Comparison of ENCODE assay signal across 24 cellular contexts in the genomic region with DNA sequence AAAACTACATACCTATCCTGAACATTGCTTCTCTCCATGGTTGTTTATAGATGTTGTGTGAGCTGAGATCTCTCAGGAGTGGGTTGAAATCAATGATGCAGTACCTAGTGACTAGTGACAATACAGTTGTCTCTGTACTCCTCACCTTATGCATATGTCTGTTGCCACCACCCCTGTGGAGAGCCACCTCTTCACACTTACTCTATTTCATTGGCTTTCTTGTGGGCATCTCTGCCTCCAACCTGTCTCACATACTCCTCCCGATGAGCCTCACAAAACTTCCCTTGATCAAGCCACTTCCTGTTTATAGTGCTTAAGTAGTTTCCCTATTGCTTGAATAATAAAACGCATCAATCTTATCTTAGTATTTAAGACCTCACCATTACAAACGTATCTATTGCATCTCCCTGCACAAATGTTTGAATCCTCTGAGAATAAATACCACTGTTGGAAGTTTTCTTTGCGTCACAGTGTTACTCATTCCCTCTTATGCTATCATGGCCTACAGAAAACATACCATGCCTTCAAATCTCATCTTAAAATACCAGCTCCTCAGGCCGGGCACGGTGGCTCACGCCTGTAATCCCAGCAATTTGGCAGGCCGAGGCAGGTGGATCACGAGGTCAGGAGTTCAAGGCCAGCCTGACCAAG. TPM values are rescaled to one million over a fixed set of nuclear protein-coding genes. Genes with fewer than 3 reads are reported as not detected.
DNase-seq lines count a peak whose midpoint lies in the region; ATAC-seq and TF ChIP-seq lines count a peak whose summit lies in the region.
"Had no signal": no experiment of that assay in that cellular context is flagged by ENCODE, and none has a peak within 500 bp of the region (broad histone marks: within the 10 kb centered on the region; RNA-seq: fewer than 3 reads in every experiment).

No MANE protein-coding gene starts in this region.

- H3K4me3 Mint-ChIP-seq in activated naive CD4-positive, alpha-beta T cell treated with anti-CD3 and anti-CD28 coated beads for 36 hours = no peak overlapping the region
- peak overlapping the region in 1 of 2 donors; percentile 24 for H3K4me3 Mint-ChIP-seq in stimulated activated naive CD8-positive, alpha-beta T cell treated with anti-CD3 and anti-CD28 coated beads, Interleukin-15, amount 100 ng/mL, for 72 hours
- H3K4me3 Mint-ChIP-seq: activated CD8-positive, alpha-beta memory T cell treated with anti-CD3 and anti-CD28 coated beads, Interleukin-2, amount 10 ng/mL, durations not matched to agents 7 days and 5 days; dendritic cell treated with granulocyte-macrophage colony-stimulating factor and Interleukin-4, amounts not matched to agents 40 ng/mL and 50 ng/mL, for 4 days; nephron progenitor cell had no signal

- peak; percentile 22 for DNase-seq in activated naive CD4-positive, alpha-beta T cell treated with anti-CD3 and anti-CD28 coated beads for 36 hours
- DNase-seq in activated naive CD4-positive, alpha-beta T cell (lab: John Stamatoyannopoulos, UW) = no peak
- DNase-seq in M059J (ENCODE audit: low read depth) (peak; percentile 38), H4 (ENCODE audit: low spot score) (no peak), omental fat pad (ENCODE audit: low spot score) (no peak)
- no peak for DNase-seq in activated naive CD4-positive, alpha-beta T cell treated with anti-CD3 and anti-CD28 coated beads, Interleukin-2, amount 50 U/mL, for 72 hours (ENCODE audit: low spot score in 2 of 2)
- peak; percentile 1 to 28 for DNase-seq in stimulated activated naive CD8-positive, alpha-beta T cell treated with anti-CD3 and anti-CD28 coated beads, Interleukin-15, amount 100 ng/mL, for 72 hours
- DNase-seq: activated CD4-positive, alpha-beta T cell treated with anti-CD3 and anti-CD28 coated beads for 1 hour; activated CD8-positive, alpha-beta memory T cell treated with anti-CD3 and anti-CD28 coated beads, Interleukin-2, amount 10 ng/mL, durations not matched to agents 7 days and 5 days; Calu3; DMS79 treated with DMSO at 0.1 percent for 48 hours; foreskin keratinocyte; heart right ventricle; KG1; lower lobe of right lung; NCI-H1436; NCI-H2081 treated with DMSO at 0.1 percent for 48 hours; NCI-H748 treated with DMSO at 0.1 percent for 48 hours; nephron progenitor cell; stimulated activated CD4-positive, alpha-beta T cell treated with anti-CD3 and anti-CD28 coated beads, Interleukin-1b, Interleukin-23, amount 100 ng/mL, for 48 hours; upper lobe of right lung had no signal

- H3K27ac Mint-ChIP-seq in activated naive CD4-positive, alpha-beta T cell treated with anti-CD3 and anti-CD28 coated beads for 36 hours = peak overlapping the region; percentile 59
- H3K27ac Mint-ChIP-seq in activated naive CD4-positive, alpha-beta T cell treated with anti-CD3 and anti-CD28 coated beads, Interleukin-2, amount 50 U/mL, for 72 hours = peak overlapping the region in 1 of 2 donors; percentile 19
- no peak overlapping the region for H3K27ac Mint-ChIP-seq in stimulated activated naive CD8-positive, alpha-beta T cell treated with anti-CD3 and anti-CD28 coated beads, Interleukin-15, amount 100 ng/mL, for 72 hours
- H3K27ac Mint-ChIP-seq: activated CD8-positive, alpha-beta memory T cell treated with anti-CD3 and anti-CD28 coated beads, Interleukin-2, amount 10 ng/mL, durations not matched to agents 7 days and 5 days; dendritic cell treated with granulocyte-macrophage colony-stimulating factor and Interleukin-4, amounts not matched to agents 40 ng/mL and 50 ng/mL, for 4 days; nephron progenitor cell had no signal

- no peaks in the 10 kb centered on the region for H3K27me3 Mint-ChIP-seq in activated naive CD4-positive, alpha-beta T cell treated with anti-CD3 and anti-CD28 coated beads for 36 hours (ENCODE audit: low read depth)
- no peaks in the 10 kb centered on the region for H3K27me3 Mint-ChIP-seq in stimulated activated naive CD8-positive, alpha-beta T cell treated with anti-CD3 and anti-CD28 coated beads, Interleukin-15, amount 100 ng/mL, for 72 hours
- H3K27me3 Mint-ChIP-seq: activated CD8-positive, alpha-beta memory T cell treated with anti-CD3 and anti-CD28 coated beads, Interleukin-2, amount 10 ng/mL, durations not matched to agents 7 days and 5 days; dendritic cell treated with granulocyte-macrophage colony-stimulating factor and Interleukin-4, amounts not matched to agents 40 ng/mL and 50 ng/mL, for 4 days had no signal

- peaks cover 13% of the 10 kb centered on the region for H3K4me1 Mint-ChIP-seq in activated naive CD4-positive, alpha-beta T cell treated with anti-CD3 and anti-CD28 coated beads for 36 hours (ENCODE audit: low read depth)
- peaks cover 8% of the 10 kb centered on the region for H3K4me1 Mint-ChIP-seq in stimulated activated naive CD8-positive, alpha-beta T cell treated with anti-CD3 and anti-CD28 coated beads, Interleukin-15, amount 100 ng/mL, for 72 hours
- H3K4me1 Mint-ChIP-seq: activated CD8-positive, alpha-beta memory T cell treated with anti-CD3 and anti-CD28 coated beads, Interleukin-2, amount 10 ng/mL, durations not matched to agents 7 days and 5 days; nephron progenitor cell had no signal

- peaks cover 2% of the 10 kb centered on the region for H3K9me3 Mint-ChIP-seq in activated naive CD4-positive, alpha-beta T cell treated with anti-CD3 and anti-CD28 coated beads for 36 hours
- peaks cover 5 to 8% of the 10 kb centered on the region in 2 donors for H3K9me3 Mint-ChIP-seq in activated naive CD4-positive, alpha-beta T cell treated with anti-CD3 and anti-CD28 coated beads, Interleukin-2, amount 50 U/mL, for 72 hours
- peaks cover 0 to 15% of the 10 kb centered on the region in 2 donors for H3K9me3 Mint-ChIP-seq in stimulated activated naive CD8-positive, alpha-beta T cell treated with anti-CD3 and anti-CD28 coated beads, Interleukin-15, amount 100 ng/mL, for 72 hours
- H3K9me3 Mint-ChIP-seq: nephron progenitor cell had no signal

- TF ChIP-seq CTCF in omental fat pad (IDR thresholded peaks at IDR 0.05) = no peak

- CTCF ChIA-PET in activated naive CD4-positive, alpha-beta T cell treated with anti-CD3 and anti-CD28 coated beads for 36 hours (lab: Charles Lee) = interaction anchor here (0.5 kb wide), 1 partner anchor 53 kb away, joined by 3 read pairs; no protein-coding TSS in a partner anchor

- H3K36me3 Mint-ChIP-seq in activated naive CD4-positive, alpha-beta T cell treated with anti-CD3 and anti-CD28 coated beads for 36 hours (ENCODE audit: low read depth) = no peaks in the 10 kb centered on the region
- H3K36me3 Mint-ChIP-seq in activated naive CD4-positive, alpha-beta T cell treated with anti-CD3 and anti-CD28 coated beads, Interleukin-2, amount 50 U/mL, for 72 hours = no peaks in the 10 kb centered on the region
- H3K36me3 Mint-ChIP-seq: activated CD8-positive, alpha-beta memory T cell treated with anti-CD3 and anti-CD28 coated beads, Interleukin-2, amount 10 ng/mL, durations not matched to agents 7 days and 5 days had no signal

- peak; percentile 68 to 91 for ATAC-seq in activated naive CD4-positive, alpha-beta T cell treated with anti-CD3 and anti-CD28 coated beads, Interleukin-2, amount 50 U/mL, for 72 hours
- ATAC-seq in stimulated activated naive CD8-positive, alpha-beta T cell treated with anti-CD3 and anti-CD28 coated beads, Interleukin-15, amount 100 ng/mL, for 72 hours = peak; percentile 97
- ATAC-seq in omental fat pad (ENCODE audit: low FRiP score) = no peak
- ATAC-seq: activated CD8-positive, alpha-beta memory T cell treated with anti-CD3 and anti-CD28 coated beads, Interleukin-2, amount 10 ng/mL, durations not matched to agents 7 days and 5 days; foreskin keratinocyte; heart right ventricle had no signal

- intact Hi-C loops in activated naive CD4-positive, alpha-beta T cell treated with anti-CD3 and anti-CD28 coated beads for 36 hours (cut with micrococcal nuclease) = loop anchor here (2.0 kb wide), 1 partner anchor 54 kb away; the partner anchor contains the start of gene GREM2

RNA-seq across cellular contexts. Expression of gene GREM2, which starts 54.7 kb away (rescaled TPM):
- total RNA-seq in activated naive CD4-positive, alpha-beta T cell treated with anti-CD3 and anti-CD28 coated beads for 36 hours = under 1 TPM; 0.17 to 0.25 TPM
- total RNA-seq in M059J (2014; rRNA removed; shearing (Covaris generic)) = 0.15 TPM in 1 of 2 replicates, not detected in the other
- under 1 TPM; 0.16 to 0.43 TPM for total RNA-seq in activated naive CD4-positive, alpha-beta T cell treated with anti-CD3 and anti-CD28 coated beads, Interleukin-2, amount 50 U/mL, for 72 hours
- total RNA-seq in H4 (2014; rRNA removed; shearing (Covaris generic)) = 0.08 and 0.66 TPM in 2 replicates
- total RNA-seq in omental fat pad = under 1 TPM in 3 of 4 donors, not detected in 1; 0.09 to 0.36 (median 0.16) TPM
- total RNA-seq: Calu3, cardiac septum, foreskin keratinocyte, RPMI7951 had no signal

Comparison
In these comparisons a context has a peak if more than half of its experiments do, and no peak if none do; other contexts are left out.
1. DNase-seq: peak in activated naive CD4-positive, alpha-beta T cell treated with anti-CD3 and anti-CD28 coated beads for 36 hours (single experiment), M059J (single experiment) and stimulated activated naive CD8-positive, alpha-beta T cell treated with anti-CD3 and anti-CD28 coated beads, Interleukin-15, amount 100 ng/mL, for 72 hours (2 of 2); none in activated naive CD4-positive, alpha-beta T cell (0 of 4), activated naive CD4-positive, alpha-beta T cell treated with anti-CD3 and anti-CD28 coated beads, Interleukin-2, amount 50 U/mL, for 72 hours (0 of 2), H4 (single experiment) and omental fat pad (single experiment).